8 cellular contexts compared by ENCODE assay signal in the genomic region with DNA sequence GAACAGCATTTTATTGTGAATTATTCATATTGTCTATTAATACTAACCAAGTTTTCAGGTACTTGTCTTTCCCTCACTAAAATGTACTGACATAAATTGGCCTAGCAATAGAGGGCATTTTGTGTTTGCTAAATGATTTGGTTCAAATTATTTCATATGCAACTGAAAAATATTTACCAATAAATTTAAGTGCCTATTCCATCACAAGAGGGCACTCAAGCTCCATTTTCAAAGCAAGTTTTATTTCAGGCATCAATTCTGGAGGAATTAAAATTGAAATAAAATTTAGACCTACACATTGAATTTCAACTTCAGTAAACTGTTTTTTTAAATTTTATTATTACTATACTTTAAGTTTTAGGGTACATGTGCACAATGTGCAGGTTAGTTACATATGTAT.
DNase-seq lines count a peak whose midpoint lies in the region; ATAC-seq and TF ChIP-seq lines count a peak whose summit lies in the region.

No MANE protein-coding gene starts in this region.

- H3K4me1 ChIP-seq in OCI-LY1 (ENCODE audit: insufficient read depth, low read length, severe bottlenecking): no peaks in the 10 kb centered on the region

- H3K4me2 ChIP-seq in OCI-LY1 (ENCODE audit: low read length): no peak overlapping the region

- H3K9me2 ChIP-seq in OCI-LY1 (ENCODE audit: low read depth, low read length): no peaks in the 10 kb centered on the region

- H3F3A ChIP-seq in OCI-LY1 (ENCODE audit: insufficient read depth, low read length): no peaks in the 10 kb centered on the region

- H3K79me2 ChIP-seq in OCI-LY1 (ENCODE audit: insufficient read depth, low read length): no peaks in the 10 kb centered on the region

- DNase-seq in NCI-H510A treated with DMSO at 0.1 percent for 48 hours (lab: John Stamatoyannopoulos, UW): peak; percentile 14
- DNase-seq in NCI-H510A (lab: John Stamatoyannopoulos, UW): no peak
- DNase-seq in erythroblast (lab: John Stamatoyannopoulos, UW): peak; percentile 13 to 41
- peak; percentile 13 for DNase-seq in smooth muscle cell of the brain vasculature (ENCODE audit: low read depth, low spot score)
- no peak for DNase-seq in mesenteric fat pad (ENCODE audit: low spot score)
- no peak for DNase-seq in midbrain (lab: John Stamatoyannopoulos, UW)

- peak; percentile 45; the same call in 1 of the 2 replicates for TF ChIP-seq CTCF in OCI-LY1 (IDR thresholded peaks at IDR 0.05; ENCODE audit: low read length)

- H2AFZ ChIP-seq in OCI-LY1 (ENCODE audit: low read length): no peak overlapping the region

- H3K27ac ChIP-seq in OCI-LY1 (ENCODE audit: low read depth, low read length, poor library complexity, severe bottlenecking): no peak overlapping the region

- H3K36me3 ChIP-seq in OCI-LY1 (ENCODE audit: insufficient read depth, low read length): no peaks in the 10 kb centered on the region

- H3K9ac ChIP-seq in OCI-LY1 (ENCODE audit: low read length): no peak overlapping the region

- no peaks in the 10 kb centered on the region for H3K9me3 ChIP-seq in OCI-LY1 (ENCODE audit: low read length)

- H3K27me3 ChIP-seq in OCI-LY1 (ENCODE audit: insufficient read depth, low read length): no peaks in the 10 kb centered on the region

- H4K20me1 ChIP-seq in OCI-LY1 (ENCODE audit: insufficient read depth, low read length): no peaks in the 10 kb centered on the region

- no peak for TF ChIP-seq POLR2A in erythroblast (IDR thresholded peaks at IDR 0.05; ENCODE audit: low read length)

- no peak for ATAC-seq in GM21447 (IDR thresholded peaks at IDR 0.05; ENCODE audit: unreplicated experiment)

- no peak overlapping the region for H3K4me3 ChIP-seq in OCI-LY1 (ENCODE audit: low read depth, low read length, poor library complexity, severe bottlenecking)

Comparison
In these comparisons a context has a peak if more than half of its experiments do, and no peak if none do; other contexts are left out.
1. DNase-seq: peak in NCI-H510A treated with DMSO at 0.1 percent for 48 hours (single experiment), erythroblast (2 of 2) and smooth muscle cell of the brain vasculature (single experiment); none in NCI-H510A (single experiment), mesenteric fat pad (single experiment) and midbrain (single experiment).